In genomic region chr14:88384653-88385205, GRCh38 we compare ENCODE assay signal across 8 cellular contexts. TPM values are rescaled to one million over a fixed set of nuclear protein-coding genes. Genes with fewer than 3 reads are reported as not detected.
DNase-seq lines count a peak whose midpoint lies in the region; ATAC-seq and TF ChIP-seq lines count a peak whose summit lies in the region.

No MANE protein-coding gene starts in this region.

- peak overlapping the region; percentile 94 for H3K27ac Mint-ChIP-seq in glutamatergic neuron (ENCODE audit: unreplicated experiment)

- H3K4me1 Mint-ChIP-seq in glutamatergic neuron (ENCODE audit: low read depth, unreplicated experiment): peaks cover 4% of the 10 kb centered on the region

- H3K4me3 Mint-ChIP-seq in glutamatergic neuron (ENCODE audit: unreplicated experiment): peak overlapping the region; percentile 93

- peak; percentile 55 for ATAC-seq in sciatic nerve

- H3K9me3 Mint-ChIP-seq in glutamatergic neuron (ENCODE audit: unreplicated experiment): peaks cover 1% of the 10 kb centered on the region

- no peaks in the 10 kb centered on the region for H3K36me3 Mint-ChIP-seq in glutamatergic neuron (ENCODE audit: unreplicated experiment)

- no peaks in the 10 kb centered on the region for H3K9me3 ChIP-seq in WERI-Rb-1 (ENCODE audit: severe bottlenecking)

- intact Hi-C loops in sciatic nerve (cut with DNase I): no loop called here

- DNase-seq in NCI-H345 (lab: John Stamatoyannopoulos, UW): peak; percentile 6
- no peak for DNase-seq in NCI-H345 treated with DMSO at 0.1 percent for 48 hours (lab: John Stamatoyannopoulos, UW; ENCODE audit: unreplicated experiment)
- no peak for DNase-seq in WERI-Rb-1
- DNase-seq in glutamatergic neuron: no peak
- no peak for DNase-seq in sciatic nerve (ENCODE audit: low spot score)
- DNase-seq in HuH-7 (ENCODE audit: low spot score): no peak
- no peak for DNase-seq in COR-L47 (lab: John Stamatoyannopoulos, UW)
- DNase-seq in SKM-1 (lab: John Stamatoyannopoulos, UW; ENCODE audit: unreplicated experiment): no peak

- TF ChIP-seq CTCF in WERI-Rb-1 (IDR thresholded peaks at IDR 0.05; ENCODE audit: low read depth, low read length) (no peak), glutamatergic neuron (IDR thresholded peaks at IDR 0.05; ENCODE audit: partially characterized antibody, unreplicated experiment) (no peak)

- no peak overlapping the region for H3K27ac ChIP-seq in WERI-Rb-1

- H3K4me3 ChIP-seq in WERI-Rb-1 (ENCODE audit: low read depth, low read length): peak overlapping the region; percentile 72

- H3K36me3 ChIP-seq in WERI-Rb-1: no peaks in the 10 kb centered on the region

- H3K27me3 ChIP-seq in WERI-Rb-1 (ENCODE audit: insufficient read depth, low read depth, severe bottlenecking): no peaks in the 10 kb centered on the region

- no peaks in the 10 kb centered on the region for H3K27me3 Mint-ChIP-seq in glutamatergic neuron (ENCODE audit: unreplicated experiment)

RNA-seq across cellular contexts. Expression of gene SPATA7, which starts 0.7 kb away (rescaled TPM):
- total RNA-seq in glutamatergic neuron (ENCODE audit: unreplicated experiment): 17.6 TPM
- 18.1 TPM for total RNA-seq in sciatic nerve
